14 cellular contexts compared by ENCODE assay signal in the genomic region with DNA sequence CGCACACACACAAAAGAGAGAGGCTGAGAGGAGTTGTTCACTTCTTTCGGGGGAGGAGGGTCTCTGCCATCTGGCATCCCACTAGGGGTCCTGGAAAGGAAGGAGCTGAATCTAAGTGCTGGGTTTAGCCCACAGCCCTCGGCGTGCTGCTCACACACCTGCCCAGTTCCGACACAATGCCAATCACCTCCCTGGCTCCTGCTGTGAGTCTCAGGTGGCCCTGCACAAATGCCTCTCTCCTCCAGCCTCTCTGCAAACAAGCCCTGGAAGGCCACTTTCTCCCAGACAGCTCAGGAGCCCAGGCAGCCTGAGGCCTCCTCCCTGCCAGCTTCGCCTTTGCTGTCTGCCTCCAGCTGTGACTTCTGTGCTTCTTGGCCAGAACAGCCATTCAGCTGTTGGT. TPM values are rescaled to one million over a fixed set of nuclear protein-coding genes. Genes with fewer than 3 reads are reported as not detected.
DNase-seq lines count a peak whose midpoint lies in the region; ATAC-seq and TF ChIP-seq lines count a peak whose summit lies in the region.
"Had no signal": no experiment of that assay in that cellular context is flagged by ENCODE, and none has a peak within 500 bp of the region (broad histone marks: within the 10 kb centered on the region; RNA-seq: fewer than 3 reads in every experiment).

No MANE protein-coding gene starts in this region.

- no peaks in the 10 kb centered on the region for H3K9me3 ChIP-seq in spleen
- H3K9me3 ChIP-seq: pancreas had no signal

- intact Hi-C loops in spleen (cut with DNase I; ENCODE audit: low total_unique reads) = no loop called here

- peak; percentile 27 for DNase-seq in activated CD8-positive, alpha-beta memory T cell treated with anti-CD3 and anti-CD28 coated beads, Interleukin-2, amount 10 ng/mL, durations not matched to agents 7 days and 5 days
- no peak for DNase-seq in activated CD8-positive, alpha-beta memory T cell treated with anti-CD3 and anti-CD28 coated beads for 24 hours
- DNase-seq in NCI-H146 (lab: John Stamatoyannopoulos, UW) (peak; percentile 99), NCI-H524 treated with DMSO at 0.1 percent for 48 hours (lab: John Stamatoyannopoulos, UW) (peak; percentile 57), spleen (peak; percentile 61), epidermal melanocyte (ENCODE audit: insufficient read length, low spot score) (no peak)
- DNase-seq: cortex of kidney; H9; NCI-H526 treated with DMSO at 0.1 percent for 48 hours; SHP77; stimulated activated CD4-positive, alpha-beta T cell treated with anti-CD3 and anti-CD28 coated beads, Interleukin-15, amount 100 ng/mL, for 24 hours had no signal

- TF ChIP-seq POLR2A in spleen (IDR thresholded peaks at IDR 0.05) = no peak

- H3K27ac Mint-ChIP-seq in activated CD8-positive, alpha-beta memory T cell treated with anti-CD3 and anti-CD28 coated beads, Interleukin-2, amount 10 ng/mL, durations not matched to agents 7 days and 5 days = no peak overlapping the region

- H3K36me3 Mint-ChIP-seq in activated CD8-positive, alpha-beta memory T cell treated with anti-CD3 and anti-CD28 coated beads, Interleukin-2, amount 10 ng/mL, durations not matched to agents 7 days and 5 days = no peaks in the 10 kb centered on the region

- no peaks in the 10 kb centered on the region for H3K36me3 ChIP-seq in spleen
- H3K36me3 ChIP-seq: pancreas had no signal

- H3K27me3 Mint-ChIP-seq in activated CD8-positive, alpha-beta memory T cell treated with anti-CD3 and anti-CD28 coated beads, Interleukin-2, amount 10 ng/mL, durations not matched to agents 7 days and 5 days = peaks cover 27% of the 10 kb centered on the region

- WGBS in spleen, 5 donors = 84 to 86% (median 85%) methylated on average over 6 of the region's 6 CpGs

- H3K9me3 Mint-ChIP-seq in activated CD8-positive, alpha-beta memory T cell treated with anti-CD3 and anti-CD28 coated beads, Interleukin-2, amount 10 ng/mL, durations not matched to agents 7 days and 5 days (ENCODE audit: low read depth) = no peaks in the 10 kb centered on the region
- H3K9me3 Mint-ChIP-seq: H9 had no signal

- ATAC-seq in activated CD8-positive, alpha-beta memory T cell treated with anti-CD3 and anti-CD28 coated beads, Interleukin-2, amount 10 ng/mL, durations not matched to agents 7 days and 5 days = no peak
- ATAC-seq in esophagus mucosa (no peak), HG02678 (IDR thresholded peaks at IDR 0.05; ENCODE audit: unreplicated experiment) (no peak)
- ATAC-seq: pancreas had no signal

- TF ChIP-seq CTCF in spleen (IDR thresholded peaks at IDR 0.05 in 8 of 11, conservative IDR thresholded peaks at IDR 0.05 in 3 of 11) = no peak

- CTCF ChIA-PET in activated CD8-positive, alpha-beta memory T cell treated with anti-CD3 and anti-CD28 coated beads, Interleukin-2, amount 10 ng/mL, durations not matched to agents 7 days and 5 days (lab: Charles Lee) = interaction anchor here (1.3 kb wide), 1 partner anchor 9 kb away, joined by 3 read pairs; no protein-coding TSS in a partner anchor

- peaks cover 0 to 16% (median 0%) of the 10 kb centered on the region in 7 donors for H3K27me3 ChIP-seq in spleen (replicated peaks in 1 of 7)
- H3K27me3 ChIP-seq: pancreas had no signal

- H3K27ac ChIP-seq in spleen = no peak overlapping the region
- H3K27ac ChIP-seq: pancreas had no signal

- H3K4me3 ChIP-seq in spleen = no peak overlapping the region
- H3K4me3 ChIP-seq: pancreas had no signal

- peaks cover 0 to 14% (median 3%) of the 10 kb centered on the region in 6 donors for H3K4me1 ChIP-seq in spleen
- H3K4me1 ChIP-seq: pancreas had no signal

- no peak overlapping the region for H3K4me3 Mint-ChIP-seq in activated CD8-positive, alpha-beta memory T cell treated with anti-CD3 and anti-CD28 coated beads, Interleukin-2, amount 10 ng/mL, durations not matched to agents 7 days and 5 days
- H3K4me3 Mint-ChIP-seq: H9 had no signal

- no peaks in the 10 kb centered on the region for H3K4me1 Mint-ChIP-seq in activated CD8-positive, alpha-beta memory T cell treated with anti-CD3 and anti-CD28 coated beads, Interleukin-2, amount 10 ng/mL, durations not matched to agents 7 days and 5 days

RNA-seq across cellular contexts. Expression of gene SMIM41, which starts 51.2 kb away (rescaled TPM):
- not detected for total RNA-seq in activated CD8-positive, alpha-beta memory T cell treated with anti-CD3 and anti-CD28 coated beads, Interleukin-2, amount 10 ng/mL, durations not matched to agents 7 days and 5 days
- 1 to 10 TPM in 6 of 7 donors, under 1 TPM in 1; 0.64 to 8.1 (median 4.9) TPM for total RNA-seq in spleen
- 1 to 10 TPM in 2 of 3 donors, under 1 TPM in 1; 0.85 to 1.7 (median 1.1) TPM for polyA plus RNA-seq in spleen
- not detected for total RNA-seq in esophagus mucosa
- total RNA-seq: H9 had no signal

Comparison
In these comparisons a context has a peak if more than half of its experiments do, and no peak if none do; other contexts are left out.
1. DNase-seq: peak in activated CD8-positive, alpha-beta memory T cell treated with anti-CD3 and anti-CD28 coated beads, Interleukin-2, amount 10 ng/mL, durations not matched to agents 7 days and 5 days (single experiment), NCI-H146 (single experiment), NCI-H524 treated with DMSO at 0.1 percent for 48 hours (single experiment) and spleen (single experiment); none in activated CD8-positive, alpha-beta memory T cell treated with anti-CD3 and anti-CD28 coated beads for 24 hours (single experiment) and epidermal melanocyte (single experiment).